In genomic region chr10:88281592-88282268, GRCh38 we compare ENCODE assay signal across 10 cellular contexts.
DNase-seq lines count a peak whose midpoint lies in the region; ATAC-seq and TF ChIP-seq lines count a peak whose summit lies in the region.
"Had no signal": no experiment of that assay in that cellular context is flagged by ENCODE, and none has a peak within 500 bp of the region (broad histone marks: within the 10 kb centered on the region; RNA-seq: fewer than 3 reads in every experiment).

No MANE protein-coding gene starts in this region.

- no peaks in the 10 kb centered on the region for H3K4me1 Mint-ChIP-seq in Caco-2 (ENCODE audit: low read depth, unreplicated experiment)

- H3K9me3 ChIP-seq in Caco-2 = no peaks in the 10 kb centered on the region; the same call in 1 of the 2 replicates

- POLR2A ChIA-PET in Caco-2 (lab: Charles Lee) = no interaction called here

- H3K27ac Mint-ChIP-seq in Caco-2 (ENCODE audit: unreplicated experiment) = no peak overlapping the region
- H3K27ac Mint-ChIP-seq: natural killer cell treated with Interleukin-12 subunit alpha and Interleukin-12 subunit beta and Interleukin-15 and Interleukin-18, amount 100 ng/mL, for 72 hours had no signal

- CTCF ChIA-PET in Caco-2 (lab: Charles Lee) = no interaction called here

- no peaks in the 10 kb centered on the region for H3K4me1 ChIP-seq in Caco-2

- H3K36me3 Mint-ChIP-seq in Caco-2 (ENCODE audit: insufficient read depth, unreplicated experiment) = no peaks in the 10 kb centered on the region
- H3K36me3 Mint-ChIP-seq: natural killer cell treated with Interleukin-12 subunit alpha and Interleukin-12 subunit beta and Interleukin-15 and Interleukin-18, amount 100 ng/mL, for 72 hours had no signal

- intact Hi-C loops in Caco-2 (cut with micrococcal nuclease; ENCODE audit: unreplicated experiment) = no loop called here

- peak overlapping the region; percentile 51 for H3K27ac ChIP-seq in epithelial cell of prostate

- H3K4me3 Mint-ChIP-seq in Caco-2 (ENCODE audit: unreplicated experiment) = no peak overlapping the region
- H3K4me3 Mint-ChIP-seq: natural killer cell treated with Interleukin-12 subunit alpha and Interleukin-12 subunit beta and Interleukin-15 and Interleukin-18, amount 100 ng/mL, for 72 hours had no signal

- H3K27me3 ChIP-seq in Caco-2 (replicated peaks; ENCODE audit: control insufficient read depth, insufficient read depth, low read length) = no peaks in the 10 kb centered on the region

- H3K9me3 Mint-ChIP-seq in Caco-2 (ENCODE audit: unreplicated experiment) = no peaks in the 10 kb centered on the region
- H3K9me3 Mint-ChIP-seq: natural killer cell treated with Interleukin-12 subunit alpha and Interleukin-12 subunit beta and Interleukin-15 and Interleukin-18, amount 100 ng/mL, for 72 hours had no signal

- no peak overlapping the region for H3K4me3 ChIP-seq in NB4 (ENCODE audit: low read depth, low read length)
- H3K4me3 ChIP-seq in Caco-2 (ENCODE audit: low read depth, low read length) = no peak overlapping the region

- no TSS peak for BruUV-seq in Caco-2 (replicated peaks; lab: Mats Ljungman, UMichigan)

- DNase-seq in NCI-H82 (lab: John Stamatoyannopoulos, UW) (peak; percentile 51), NCI-H82 treated with DMSO at 0.1 percent for 48 hours (lab: John Stamatoyannopoulos, UW; ENCODE audit: unreplicated experiment) (no peak), NB4 (ENCODE audit: low read depth) (peak; percentile 40), epithelial cell of prostate (ENCODE audit: low read depth, low spot score) (no peak), middle frontal gyrus (ENCODE audit: extremely low spot score, low spot score) (no peak), Caco-2 (no peak)
- DNase-seq in stimulated activated naive CD8-positive, alpha-beta T cell treated with anti-CD3 and anti-CD28 coated beads, Interleukin-15, Interleukin-2, amounts not matched to agents 100 U/mL and 50 U/mL, for 24 hours = no peak
- DNase-seq: erythroblast had no signal

- TF ChIP-seq CTCF in NB4 (IDR thresholded peaks at IDR 0.05; ENCODE audit: low read depth, low read length) (no peak), Caco-2 (IDR thresholded peaks at IDR 0.05; ENCODE audit: insufficient read depth in 1 of 2, low read depth in 1 of 2, low read length in 1 of 2, severe bottlenecking in 1 of 2, unreplicated experiment in 1 of 2) (no peak)

- no peaks in the 10 kb centered on the region for H3K27me3 Mint-ChIP-seq in Caco-2 (ENCODE audit: insufficient read depth, unreplicated experiment)
- H3K27me3 Mint-ChIP-seq: natural killer cell treated with Interleukin-12 subunit alpha and Interleukin-12 subunit beta and Interleukin-15 and Interleukin-18, amount 100 ng/mL, for 72 hours had no signal

- H3K36me3 ChIP-seq in Caco-2 (ENCODE audit: control insufficient read depth, insufficient read depth, low read length) = no peaks in the 10 kb centered on the region

- no peak for TF ChIP-seq POLR2A in NB4 (IDR thresholded peaks at IDR 0.05; ENCODE audit: extremely low read depth, insufficient read length)

- ATAC-seq in stimulated activated naive CD8-positive, alpha-beta T cell treated with anti-CD3 and anti-CD28 coated beads, Interleukin-15, Interleukin-2, amounts not matched to agents 100 U/mL and 50 U/mL, for 24 hours = peak; percentile 89
- no peak for ATAC-seq in GM18861 (IDR thresholded peaks at IDR 0.05; ENCODE audit: unreplicated experiment)

Comparison
In these comparisons a context has a peak if more than half of its experiments do, and no peak if none do; other contexts are left out.
1. DNase-seq: peak in NCI-H82 (single experiment) and NB4 (single experiment); none in NCI-H82 treated with DMSO at 0.1 percent for 48 hours (single experiment), epithelial cell of prostate (single experiment), stimulated activated naive CD8-positive, alpha-beta T cell treated with anti-CD3 and anti-CD28 coated beads, Interleukin-15, Interleukin-2, amounts not matched to agents 100 U/mL and 50 U/mL, for 24 hours (single experiment), middle frontal gyrus (single experiment) and Caco-2 (0 of 2).